8 cellular contexts compared by ENCODE assay signal in the genomic region with DNA sequence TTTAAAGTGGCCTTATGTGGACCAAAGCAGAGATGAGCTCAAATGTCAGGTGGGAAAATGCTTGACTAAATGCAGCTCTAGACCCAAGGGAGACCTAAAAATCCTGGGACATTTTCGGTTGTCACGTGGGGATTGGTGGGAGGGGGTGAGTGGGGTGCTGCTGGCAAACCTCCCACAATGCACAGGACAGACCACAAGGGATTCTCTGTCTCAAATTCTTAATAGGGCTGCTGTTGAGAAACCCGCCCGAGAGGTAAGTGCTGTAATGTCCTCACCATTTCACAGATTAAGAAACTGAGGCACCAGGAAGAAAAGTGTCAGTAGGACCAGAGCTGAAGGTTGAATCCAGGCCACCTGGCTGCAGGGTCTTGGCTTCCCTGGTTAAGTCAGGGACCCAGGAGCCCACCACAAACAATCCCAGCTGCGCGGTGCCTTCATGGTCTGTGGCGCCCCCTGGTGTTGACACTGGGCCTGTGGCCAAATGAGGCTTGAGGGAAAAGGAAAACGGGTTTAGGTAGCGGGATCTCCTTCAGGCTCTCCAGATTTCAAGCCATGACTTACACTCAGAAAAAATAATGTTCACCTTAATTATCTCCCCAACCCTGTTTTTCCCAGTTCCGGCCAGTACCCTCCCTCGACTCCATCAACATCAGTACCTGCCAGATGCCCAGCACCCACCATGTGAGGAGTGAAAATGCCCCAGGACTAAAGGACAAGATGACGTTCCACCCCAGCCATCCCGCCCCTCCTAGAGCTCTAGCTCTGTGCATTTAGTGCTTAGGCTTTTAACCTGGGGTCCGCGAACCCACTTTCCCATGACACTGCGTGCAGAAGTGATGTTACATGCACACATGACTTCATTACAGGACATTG. TPM values are rescaled to one million over a fixed set of nuclear protein-coding genes. Genes with fewer than 3 reads are reported as not detected.
DNase-seq lines count a peak whose midpoint lies in the region; ATAC-seq and TF ChIP-seq lines count a peak whose summit lies in the region.

No MANE protein-coding gene starts in this region.

- peak; percentile 55 to 68 for ATAC-seq in naive thymus-derived CD8-positive, alpha-beta T cell
- ATAC-seq in upper lobe of right lung = peak; percentile 86
- ATAC-seq in HG03520 (IDR thresholded peaks at IDR 0.05; ENCODE audit: unreplicated experiment) = no peak

- DNase-seq in CD14-positive monocyte (ENCODE audit: low spot score) (no peak), HT1080 (ENCODE audit: low read depth) (peak; percentile 13), upper lobe of right lung (no peak), occipital lobe (lab: John Stamatoyannopoulos, UW) (no peak)
- peak; percentile 34 to 41 for DNase-seq in activated CD4-positive, alpha-beta T cell treated with anti-CD3 and anti-CD28 coated beads for 24 hours (ENCODE audit: low read depth in 2 of 2)
- DNase-seq in effector CD4-positive, alpha-beta T cell = peak; percentile 48
- DNase-seq in naive thymus-derived CD8-positive, alpha-beta T cell = peak; percentile 34 to 71 (median 54)

- H3K27ac ChIP-seq in upper lobe of right lung = no peak overlapping the region

- no peak overlapping the region for H3K27ac Mint-ChIP-seq in CD14-positive monocyte
- no peak overlapping the region for H3K27ac Mint-ChIP-seq in naive thymus-derived CD8-positive, alpha-beta T cell

- H3K27me3 Mint-ChIP-seq in CD14-positive monocyte (ENCODE audit: low read depth in 3 of 3) = peaks cover 55 to 81% (median 58%) of the 10 kb centered on the region in 3 donors
- peaks cover 38 to 77% (median 65%) of the 10 kb centered on the region in 5 donors for H3K27me3 Mint-ChIP-seq in naive thymus-derived CD8-positive, alpha-beta T cell

- H3K4me3 Mint-ChIP-seq in CD14-positive monocyte = peak overlapping the region; percentile 32 to 40
- no peak overlapping the region for H3K4me3 Mint-ChIP-seq in naive thymus-derived CD8-positive, alpha-beta T cell

- peaks cover 0 to 2% (median 0%) of the 10 kb centered on the region in 7 donors for H3K9me3 Mint-ChIP-seq in CD14-positive monocyte
- no peaks in the 10 kb centered on the region for H3K9me3 Mint-ChIP-seq in naive thymus-derived CD8-positive, alpha-beta T cell

- no peaks in the 10 kb centered on the region for H3K9me3 ChIP-seq in upper lobe of right lung

- intact Hi-C loops in CD14-positive monocyte (cut with micrococcal nuclease) (loop anchor here (2.0 to 10.0 kb wide), 4 partner anchors 96 to 130 kb away; no protein-coding TSS in a partner anchor), upper lobe of right lung (cut with DNase I) (loop anchor here (5.0 kb wide), 1 partner anchor 127 kb away; no protein-coding TSS in a partner anchor)

- peak; percentile 88 for TF ChIP-seq CTCF in CD14-positive monocyte (IDR thresholded peaks at IDR 0.05)
- peak; percentile 92 for TF ChIP-seq CTCF in upper lobe of right lung (IDR thresholded peaks at IDR 0.05)

- H3K4me1 Mint-ChIP-seq in CD14-positive monocyte = peaks cover 3% of the 10 kb centered on the region
- peaks cover 0 to 4% (median 3%) of the 10 kb centered on the region in 4 donors for H3K4me1 Mint-ChIP-seq in naive thymus-derived CD8-positive, alpha-beta T cell

- H3K4me1 ChIP-seq in upper lobe of right lung = no peaks in the 10 kb centered on the region

- peaks cover 60% of the 10 kb centered on the region for H3K27me3 ChIP-seq in upper lobe of right lung

- POLR2A ChIA-PET in naive thymus-derived CD8-positive, alpha-beta T cell (lab: Charles Lee) = no interaction called here

- H3K36me3 ChIP-seq in upper lobe of right lung = no peaks in the 10 kb centered on the region

- H3K36me3 Mint-ChIP-seq in CD14-positive monocyte = no peaks in the 10 kb centered on the region
- H3K36me3 Mint-ChIP-seq in naive thymus-derived CD8-positive, alpha-beta T cell = no peaks in the 10 kb centered on the region

- H3K4me3 ChIP-seq in upper lobe of right lung = no peak overlapping the region

RNA-seq across cellular contexts. Expression of gene HLA-G, which starts 7.2 kb away (rescaled TPM):
- under 1 TPM; 0.12 to 0.89 TPM for polyA plus RNA-seq in CD14-positive monocyte
- not detected in 2 replicates for total RNA-seq in HT1080 (2014; rRNA removed; shearing (Covaris generic))
- polyA plus RNA-seq in HT1080 (2015; cell fraction: cytosol; rRNA removed) = not detected in 2 replicates
- not detected in 2 replicates for polyA plus RNA-seq in HT1080 (2015; cell fraction: nucleus; rRNA removed)
- total RNA-seq in naive thymus-derived CD8-positive, alpha-beta T cell = 1 to 10 TPM in 1 of 2 experiments, under 1 TPM in 1; 0.75 to 1.4 TPM
- 1 to 10 TPM; 1.1 to 1.9 (median 1.6) TPM for polyA plus RNA-seq in naive thymus-derived CD8-positive, alpha-beta T cell
- total RNA-seq in upper lobe of right lung (1.6 TPM), occipital lobe (not detected)

Comparison
In these comparisons a context has a peak if more than half of its experiments do, and no peak if none do; other contexts are left out.
1. DNase-seq: peak in HT1080 (single experiment), activated CD4-positive, alpha-beta T cell treated with anti-CD3 and anti-CD28 coated beads for 24 hours (2 of 2), effector CD4-positive, alpha-beta T cell (single experiment) and naive thymus-derived CD8-positive, alpha-beta T cell (10 of 10); none in CD14-positive monocyte (single experiment), upper lobe of right lung (single experiment) and occipital lobe (single experiment).
2. H3K4me3 Mint-ChIP-seq: peak in CD14-positive monocyte (2 of 2); none in naive thymus-derived CD8-positive, alpha-beta T cell (0 of 10).